Comparison of ENCODE assay signal across 18 cellular contexts in genomic region chr17:5050281-5050680, GRCh38. TPM values are rescaled to one million over a fixed set of nuclear protein-coding genes. Genes with fewer than 3 reads are reported as not detected.
DNase-seq lines count a peak whose midpoint lies in the region; ATAC-seq and TF ChIP-seq lines count a peak whose summit lies in the region.
"Had no signal": no experiment of that assay in that cellular context is flagged by ENCODE, and none has a peak within 500 bp of the region (broad histone marks: within the 10 kb centered on the region; RNA-seq: fewer than 3 reads in every experiment).

No MANE protein-coding gene starts in this region.

- H3K27ac ChIP-seq in lower lobe of right lung (peak overlapping the region; percentile 64), transverse colon (peak overlapping the region; percentile 74 to 84 (median 78))
- H3K27ac ChIP-seq: GM23248 had no signal

- in situ Hi-C loops in transverse colon (cut with MboI; ENCODE audit: low pct_ligation_motif_present in 1 of 4, low pct_unique_long_range_greater_than_20kb in 1 of 4, low sequenced_read_pairs in 3 of 4): loop anchor here in 2 of 4 donors (25.0 kb wide), 1 partner anchor 138 kb away; the partner anchor contains the start of gene CHRNE (in 2 of the 2)

- intact Hi-C loops in lower lobe of right lung (cut with DNase I) (no loop called here), transverse colon (cut with DNase I; ENCODE audit: low total_unique reads) (no loop called here)

- H3K4me1 ChIP-seq in lower lobe of right lung (peaks cover 14% of the 10 kb centered on the region), transverse colon (peaks cover 9 to 41% (median 20%) of the 10 kb centered on the region in 4 donors)
- H3K4me1 ChIP-seq: body of pancreas had no signal

- H3K36me3 ChIP-seq in lower lobe of right lung: no peaks in the 10 kb centered on the region
- no peaks in the 10 kb centered on the region for H3K36me3 ChIP-seq in transverse colon

- TF ChIP-seq EP300 in transverse colon (IDR thresholded peaks at IDR 0.05; ENCODE audit: low read depth): no peak

- 58 to 68% methylated on average over 3 to 9 of the region's 9 CpGs for WGBS in transverse colon (ENCODE audit: low coverage in 1 of 2), 2 donors

- DNase-seq in EH (ENCODE audit: low read depth) (peak; percentile 19), cardiac fibroblast (ENCODE audit: low read depth in 2 of 2) (peak; percentile 22 to 31), lower lobe of right lung (no peak), transverse colon (no peak)
- DNase-seq: activated CD8-positive, alpha-beta memory T cell treated with anti-CD3 and anti-CD28 coated beads, Interleukin-2, amount 10 ng/mL, durations not matched to agents 7 days and 5 days; activated naive CD4-positive, alpha-beta T cell treated with anti-CD3 and anti-CD28 coated beads for 36 hours; COR-L47; GM23248; MM.1S; NCI-H187; NCI-H510A treated with DMSO at 0.1 percent for 48 hours; nucleus accumbens; OCI-M1 had no signal

- TF ChIP-seq POLR2A in transverse colon (IDR thresholded peaks at IDR 0.05): no peak

- TF ChIP-seq CTCF in cardiac fibroblast (IDR thresholded peaks at IDR 0.05; ENCODE audit: low read depth, low read length): no peak
- TF ChIP-seq CTCF in lower lobe of right lung (IDR thresholded peaks at IDR 0.05): no peak
- no peak for TF ChIP-seq CTCF in transverse colon (IDR thresholded peaks at IDR 0.05)

- no peak for ATAC-seq in lower lobe of right lung
- no peak for ATAC-seq in HG03196 (IDR thresholded peaks at IDR 0.05; ENCODE audit: unreplicated experiment)
- ATAC-seq in HG02763 (IDR thresholded peaks at IDR 0.05; ENCODE audit: unreplicated experiment): no peak
- no peak for ATAC-seq in GM18870 (IDR thresholded peaks at IDR 0.05; ENCODE audit: unreplicated experiment)
- ATAC-seq: body of pancreas, sciatic nerve had no signal

- H3K4me3 ChIP-seq in cardiac fibroblast (replicated peaks in 1 of 2; ENCODE audit: low read depth in 2 of 2, low read length in 2 of 2) (no peak overlapping the region), lower lobe of right lung (no peak overlapping the region), transverse colon (no peak overlapping the region)
- H3K4me3 ChIP-seq: body of pancreas, GM23248 had no signal

- H3K9me3 ChIP-seq in lower lobe of right lung (no peaks in the 10 kb centered on the region), transverse colon (no peaks in the 10 kb centered on the region)
- H3K9me3 ChIP-seq: body of pancreas had no signal

- H3K27me3 ChIP-seq in lower lobe of right lung (ENCODE audit: low read depth) (no peaks in the 10 kb centered on the region), transverse colon (no peaks in the 10 kb centered on the region)
- H3K27me3 ChIP-seq: body of pancreas had no signal

RNA-seq across cellular contexts. Expression of gene SLC52A1, which starts 15.1 kb away (rescaled TPM):
- total RNA-seq in lower lobe of right lung (0.86 TPM), transverse colon (1 to 10 TPM in 3 of 4 donors, not detected in 1; 1.3 to 6.0 (median 3.4) TPM)
- total RNA-seq: body of pancreas, sciatic nerve had no signal

RNA-seq across cellular contexts. Expression of gene ZFP3, which starts 28.0 kb away (rescaled TPM):
- total RNA-seq in lower lobe of right lung (7.1 TPM), transverse colon (10 to 100 TPM in 1 of 4 donors, 1 to 10 TPM in 3; 6.0 to 11.6 (median 8.6) TPM)

RNA-seq across cellular contexts. Expression of gene KIF1C, which starts 52.5 kb away (rescaled TPM):
- total RNA-seq in lower lobe of right lung (182 TPM), transverse colon (100 to 1,000 TPM; 106 to 125 (median 114) TPM)

RNA-seq across cellular contexts. Expression of gene INCA1, which starts 53.0 kb away (rescaled TPM):
- total RNA-seq in lower lobe of right lung (1.9 TPM), transverse colon (1 to 10 TPM in 2 of 4 donors, not detected in 2; 1.8 to 2.2 TPM)

Comparison
In these comparisons a context has a peak if more than half of its experiments do, and no peak if none do; other contexts are left out.
1. DNase-seq: peak in EH (single experiment) and cardiac fibroblast (2 of 2); none in lower lobe of right lung (single experiment) and transverse colon (single experiment).